9 cellular contexts compared by ENCODE assay signal in genomic region chr5:61768692-61769281, GRCh38.
DNase-seq lines count a peak whose midpoint lies in the region; ATAC-seq and TF ChIP-seq lines count a peak whose summit lies in the region.
"Had no signal": no experiment of that assay in that cellular context is flagged by ENCODE, and none has a peak within 500 bp of the region (broad histone marks: within the 10 kb centered on the region; RNA-seq: fewer than 3 reads in every experiment).

No MANE protein-coding gene starts in this region.

- H3K9me3 ChIP-seq in cardiac muscle cell (ENCODE audit: low read depth) (no peaks in the 10 kb centered on the region), right cardiac atrium (ENCODE audit: control insufficient read depth, low read length) (peaks cover 3% of the 10 kb centered on the region)

- H3K9me3 Mint-ChIP-seq in nephron progenitor cell = no peaks in the 10 kb centered on the region

- H3K27ac Mint-ChIP-seq in nephron progenitor cell = no peak overlapping the region

- H3K4me3 ChIP-seq in cardiac muscle cell = no peak overlapping the region
- H3K4me3 ChIP-seq in right cardiac atrium (ENCODE audit: low read length) = no peak overlapping the region
- no peak overlapping the region for H3K4me3 ChIP-seq in astrocyte of the spinal cord (ENCODE audit: low read depth, low read length)

- POLR2A ChIA-PET in HEK293T (lab: Yijun Ruan, JAX) = no interaction called here

- H3K36me3 ChIP-seq in cardiac muscle cell = no peaks in the 10 kb centered on the region

- WGBS in right cardiac atrium = 80% methylated on average over 5 of the region's 5 CpGs

- no peak overlapping the region for H3K4me3 Mint-ChIP-seq in nephron progenitor cell

- DNase-seq in cardiac muscle cell (ENCODE audit: low read depth in 1 of 2, low spot score in 1 of 2) = peak in 1 of 2 donors; percentile 47
- DNase-seq in right cardiac atrium = no peak
- DNase-seq in HEK293T (ENCODE audit: extremely low spot score) = peak; percentile 70
- peak; percentile 58 for DNase-seq in LoVo (ENCODE audit: low spot score)
- peak; percentile 9 for DNase-seq in astrocyte of the spinal cord (ENCODE audit: low read depth, low spot score)
- peak; percentile 20 for DNase-seq in nephron progenitor cell
- no peak for DNase-seq in hepatic stellate cell (ENCODE audit: low spot score)
- no peak for DNase-seq in NCI-H2196 treated with DMSO at 0.1 percent for 48 hours (lab: John Stamatoyannopoulos, UW; ENCODE audit: unreplicated experiment)

- no peak for ATAC-seq in right cardiac atrium

- TF ChIP-seq CTCF in cardiac muscle cell (IDR thresholded peaks at IDR 0.05; ENCODE audit: low read depth, low read length) (peak; percentile 30), astrocyte of the spinal cord (IDR thresholded peaks at IDR 0.05; ENCODE audit: low read depth, low read length) (peak; percentile 65), nephron progenitor cell (IDR thresholded peaks at IDR 0.05) (peak; percentile 52)

- no peaks in the 10 kb centered on the region for H3K4me1 ChIP-seq in cardiac muscle cell (ENCODE audit: low read depth)
- H3K4me1 ChIP-seq in right cardiac atrium (ENCODE audit: control insufficient read depth, insufficient read depth, low read length) = no peaks in the 10 kb centered on the region

- in situ Hi-C loops in astrocyte of the spinal cord (cut with HindIII; ENCODE audit: low sequenced_read_pairs) = no loop called here

- peaks cover 9% of the 10 kb centered on the region for H3K27me3 Mint-ChIP-seq in nephron progenitor cell (ENCODE audit: low read depth, poor library complexity)

- CTCF ChIA-PET in HEK293T (lab: Yijun Ruan, JAX) = interaction anchor here (0.7 kb wide), 1 partner anchor 38 kb away, joined by 3 read pairs; no protein-coding TSS in a partner anchor

- no peaks in the 10 kb centered on the region for H3K36me3 Mint-ChIP-seq in nephron progenitor cell (ENCODE audit: low read depth)

- H3K4me1 Mint-ChIP-seq in nephron progenitor cell = no peaks in the 10 kb centered on the region

- H3K27ac ChIP-seq in cardiac muscle cell (no peak overlapping the region), right cardiac atrium (ENCODE audit: low read length) (no peak overlapping the region)
- H3K27ac ChIP-seq: epithelial cell of prostate had no signal

- H3K27me3 ChIP-seq in cardiac muscle cell (no peaks in the 10 kb centered on the region), right cardiac atrium (ENCODE audit: control insufficient read depth, insufficient read depth) (no peaks in the 10 kb centered on the region)

- intact Hi-C loops in right cardiac atrium (cut with DNase I) = no loop called here

TF ChIP-seq in HEK293T, 16 proteins besides CTCF, POLR2A, EP300 and RAD21:
- TF ChIP-seq FOXK2 (IDR thresholded peaks at IDR 0.05) = no peak
- no peak for TF ChIP-seq FOXM1 (IDR thresholded peaks at IDR 0.05; ENCODE audit: borderline replicate concordance)
- TF ChIP-seq SP1 (IDR thresholded peaks at IDR 0.05) = no peak
- TF ChIP-seq SUZ12 (IDR thresholded peaks at IDR 0.05) = no peak
- no peak for TF ChIP-seq TARDBP (IDR thresholded peaks at IDR 0.05)
- no peak for TF ChIP-seq LEF1 (IDR thresholded peaks at IDR 0.05; ENCODE audit: borderline replicate concordance)
- no peak for TF ChIP-seq L3MBTL2 (conservative IDR thresholded peaks at IDR 0.05)
- no peak for TF ChIP-seq FOXA1 (IDR thresholded peaks at IDR 0.05)
- TF ChIP-seq BHLHE40 (IDR thresholded peaks at IDR 0.05; ENCODE audit: borderline replicate concordance) = no peak
- no peak for TF ChIP-seq PKNOX1 (IDR thresholded peaks at IDR 0.05)

Comparison
In these comparisons a context has a peak if more than half of its experiments do, and no peak if none do; other contexts are left out.
1. DNase-seq: peak in HEK293T (single experiment), LoVo (single experiment), astrocyte of the spinal cord (single experiment) and nephron progenitor cell (single experiment); none in right cardiac atrium (0 of 3), hepatic stellate cell (single experiment) and NCI-H2196 treated with DMSO at 0.1 percent for 48 hours (single experiment).
2. Peak in every context shown above with its lines, with median percentiles within 50 percentile points of each other: CTCF ChIP-seq.